18 cellular contexts compared by ENCODE assay signal in the genomic region with DNA sequence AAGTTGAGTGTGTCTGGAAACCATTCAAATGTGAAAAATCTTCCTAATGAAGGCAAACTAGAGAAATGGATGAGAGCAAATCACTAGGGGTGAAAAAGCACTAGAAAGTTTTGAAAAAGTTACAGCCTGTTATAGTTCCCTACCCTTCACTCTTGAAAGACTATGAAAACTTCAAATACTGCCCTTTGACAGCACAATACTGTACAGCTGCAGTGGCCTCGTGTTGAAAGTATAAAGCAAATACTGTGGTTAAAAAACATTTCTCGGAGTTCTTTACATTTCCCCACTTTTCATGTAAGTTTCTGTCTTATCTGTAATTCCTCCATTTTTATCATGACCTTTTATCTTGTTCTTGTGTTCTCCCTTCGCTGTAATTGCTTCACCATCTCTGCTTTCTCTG.
"Had no signal": no experiment of that assay in that cellular context is flagged by ENCODE, and none has a peak within 500 bp of the region (broad histone marks: within the 10 kb centered on the region; RNA-seq: fewer than 3 reads in every experiment).

No MANE protein-coding gene starts in this region.

- ATAC-seq: left ventricle myocardium superior; mucosa of descending colon; natural killer cell; stimulated activated naive CD8-positive, alpha-beta T cell treated with anti-CD3 and anti-CD28 coated beads, Interleukin-15, amount 100 ng/mL, for 72 hours had no signal

- H3K27ac Mint-ChIP-seq: natural killer cell; stimulated activated naive CD8-positive, alpha-beta T cell treated with anti-CD3 and anti-CD28 coated beads, Interleukin-15, amount 100 ng/mL, for 72 hours had no signal

- H3K27me3 ChIP-seq: esophagus squamous epithelium, right atrium auricular region, testis had no signal

- H3K9me3 ChIP-seq: esophagus squamous epithelium, mucosa of descending colon, right atrium auricular region, testis had no signal

- H3K36me3 Mint-ChIP-seq: natural killer cell had no signal

- H3K4me3 Mint-ChIP-seq: memory B cell; natural killer cell; stimulated activated naive CD8-positive, alpha-beta T cell treated with anti-CD3 and anti-CD28 coated beads, Interleukin-15, amount 100 ng/mL, for 72 hours had no signal

- H3K4me3 ChIP-seq: esophagus squamous epithelium, mucosa of descending colon, right atrium auricular region, testis had no signal

- H3K4me1 ChIP-seq: esophagus squamous epithelium, right atrium auricular region, testis had no signal

- DNase-seq: activated CD4-positive, CD25-positive, alpha-beta regulatory T cell treated with anti-CD3 and anti-CD28 coated beads, Interleukin-2, amount 50 U/mL, for 72 hours; activated naive CD4-positive, alpha-beta T cell treated with Interleukin-2 at 50 U/mL for 16 hours; aorta; cortex of kidney; effector CD4-positive, alpha-beta T cell; esophagus squamous epithelium; glutamatergic neuron; hypothalamus; kidney; left ventricle myocardium superior; mucosa of descending colon; natural killer cell; posterior cingulate gyrus; small intestine; stimulated activated naive CD8-positive, alpha-beta T cell treated with anti-CD3 and anti-CD28 coated beads, Interleukin-15, amount 100 ng/mL, for 72 hours; testis had no signal

- H3K27me3 Mint-ChIP-seq: memory B cell; stimulated activated naive CD8-positive, alpha-beta T cell treated with anti-CD3 and anti-CD28 coated beads, Interleukin-15, amount 100 ng/mL, for 72 hours had no signal

- H3K9me3 Mint-ChIP-seq: natural killer cell had no signal

- H3K36me3 ChIP-seq: esophagus squamous epithelium, right atrium auricular region had no signal

- H3K27ac ChIP-seq: esophagus squamous epithelium, right atrium auricular region, testis had no signal
